ENCODE assay signal across 23 cellular contexts in genomic region chr2:212441141-212441540, GRCh38.
A peak's percentile ranks its signal among the peaks of the same experiment; 100 is the strongest.
DNase-seq lines count a peak whose midpoint lies in the region; TF ChIP-seq lines count a peak whose summit lies in the region.
"Had no signal": no experiment of that assay in that cellular context is flagged by ENCODE, and none has a peak within 500 bp of the region (broad histone marks: within the 10 kb centered on the region; RNA-seq: fewer than 3 reads in every experiment).

No MANE protein-coding gene starts in this region.

- DNase-seq in NCI-H226 (peak; percentile 22), endodermal cell (no peak), trophoblast cell (peak; percentile 39 to 59), globus pallidus (ENCODE audit: low spot score) (no peak)
- DNase-seq in central memory CD4-positive, alpha-beta T cell, result no peak
- DNase-seq in stimulated activated CD4-positive, alpha-beta T cell treated with anti-CD3 and anti-CD28 coated beads, Interleukin-1b, Interleukin-23, amount 100 ng/mL, for 48 hours, result no peak
- DNase-seq: 8988T; ACHN; BE2C; C1 segment of cervical spinal cord; CD4-positive, alpha-beta memory T cell; CD4-positive, CD25-positive, alpha-beta regulatory T cell; CD8-positive, alpha-beta memory T cell; COR-L47; DMS 273 treated with DMSO at 0.1 percent for 48 hours; DMS153; DMS53; DMS79; DND-41; EL; GF-D8 had no signal

- no peak overlapping the region for H3K27ac Mint-ChIP-seq in endodermal cell
- H3K27ac Mint-ChIP-seq: CD14-positive monocyte; CD4-positive, alpha-beta memory T cell; CD4-positive, CD25-positive, alpha-beta regulatory T cell; CD8-positive, alpha-beta memory T cell had no signal

- no peaks in the 10 kb centered on the region for H3K79me1 ChIP-seq in trophoblast cell (ENCODE audit: low read length)

- H3K4me3 ChIP-seq in endodermal cell (ENCODE audit: low read length) (peak overlapping the region; percentile 37), trophoblast cell (ENCODE audit: low read depth, low read length) (no peak overlapping the region)
- H3K4me3 ChIP-seq: BLaER1 had no signal

- H3K9me3 ChIP-seq in endodermal cell (ENCODE audit: control insufficient read depth, low read length) (peaks cover 20% of the 10 kb centered on the region), trophoblast cell (ENCODE audit: insufficient read depth, low read depth, low read length) (peaks cover 2% of the 10 kb centered on the region)

- H4K91ac ChIP-seq in trophoblast cell (ENCODE audit: low read depth, low read length), result no peak overlapping the region

- no peak overlapping the region for H3K14ac ChIP-seq in trophoblast cell (ENCODE audit: low read length)

- no peak overlapping the region for H4K8ac ChIP-seq in trophoblast cell (ENCODE audit: low read depth, low read length)

- H3K9ac ChIP-seq in endodermal cell (ENCODE audit: extremely low read depth, low read length, poor library complexity, severe bottlenecking) (no peak overlapping the region), trophoblast cell (ENCODE audit: low read length) (no peak overlapping the region)
- H3K9ac ChIP-seq: BLaER1 had no signal

- H4K12ac ChIP-seq in trophoblast cell (ENCODE audit: low read depth, low read length), result no peak overlapping the region

- peaks cover 23% of the 10 kb centered on the region for H3K9me3 Mint-ChIP-seq in endodermal cell

- no peak overlapping the region for H3K18ac ChIP-seq in trophoblast cell (ENCODE audit: low read length)

- no peak overlapping the region for H3K23ac ChIP-seq in trophoblast cell (ENCODE audit: low read length)

- no peaks in the 10 kb centered on the region for H3K36me3 Mint-ChIP-seq in endodermal cell (ENCODE audit: low read depth)
- H3K36me3 Mint-ChIP-seq: CD14-positive monocyte; CD4-positive, alpha-beta memory T cell; CD4-positive, CD25-positive, alpha-beta regulatory T cell; CD8-positive, alpha-beta memory T cell had no signal

- H3K4me2 ChIP-seq in trophoblast cell (ENCODE audit: low read length), result no peak overlapping the region
- H3K4me2 ChIP-seq: BLaER1 had no signal

- no peaks in the 10 kb centered on the region for H3K27me3 Mint-ChIP-seq in endodermal cell (ENCODE audit: insufficient read depth)
- H3K27me3 Mint-ChIP-seq: CD4-positive, alpha-beta memory T cell; CD4-positive, CD25-positive, alpha-beta regulatory T cell; CD8-positive, alpha-beta memory T cell had no signal

- H3K4ac ChIP-seq in trophoblast cell (ENCODE audit: low read depth, low read length), result no peak overlapping the region

- H2AK5ac ChIP-seq in trophoblast cell (ENCODE audit: low read length), result no peak overlapping the region

- H3K36me3 ChIP-seq in endodermal cell (ENCODE audit: control insufficient read depth, insufficient read depth, low read length) (no peaks in the 10 kb centered on the region), trophoblast cell (ENCODE audit: control insufficient read depth in 1 of 2, insufficient read depth in 2 of 2, low read length in 2 of 2) (no peaks in the 10 kb centered on the region)
- H3K36me3 ChIP-seq: BE2C, BLaER1 had no signal

- H3K27me3 ChIP-seq in endodermal cell (ENCODE audit: control insufficient read depth, insufficient read depth, low read length, poor library complexity, severe bottlenecking), result no peaks in the 10 kb centered on the region
- H3K27me3 ChIP-seq in trophoblast cell (ENCODE audit: insufficient read depth, low read length), result no peaks in the 10 kb centered on the region
- H3K27me3 ChIP-seq: BE2C, BLaER1 had no signal

- H2BK12ac ChIP-seq in trophoblast cell (ENCODE audit: low read length), result no peak overlapping the region

- no peak overlapping the region for H2BK120ac ChIP-seq in trophoblast cell (ENCODE audit: insufficient read depth, low read length, poor library complexity)

- H3K4me1 Mint-ChIP-seq in endodermal cell, result no peaks in the 10 kb centered on the region
- H3K4me1 Mint-ChIP-seq: CD14-positive monocyte; CD4-positive, alpha-beta memory T cell; CD4-positive, CD25-positive, alpha-beta regulatory T cell; CD8-positive, alpha-beta memory T cell had no signal

- H3K4me3 Mint-ChIP-seq in endodermal cell, result no peak overlapping the region
- H3K4me3 Mint-ChIP-seq: CD14-positive monocyte; CD4-positive, alpha-beta memory T cell; CD4-positive, CD25-positive, alpha-beta regulatory T cell; CD8-positive, alpha-beta memory T cell had no signal

- no peak overlapping the region for H3K27ac ChIP-seq in endodermal cell (ENCODE audit: low read depth, low read length)
- no peak overlapping the region for H3K27ac ChIP-seq in trophoblast cell (ENCODE audit: low read depth, low read length)
- H3K27ac ChIP-seq: BLaER1 had no signal

- 77% methylated on average over 1 of the region's 1 CpG; no CpG with 5 or more reads in 1 of the 2 experiments for WGBS in endodermal cell (ENCODE audit: insufficient coverage in 1 of 2, insufficient read length in 1 of 2), 2 experiments
- no CpG with 5 or more reads among the region's 1 CpG for WGBS in trophoblast cell (ENCODE audit: extremely low coverage, insufficient coverage, insufficient read length)

- no peak overlapping the region for H2BK5ac ChIP-seq in trophoblast cell (ENCODE audit: low read depth, low read length, poor library complexity)

- no peaks in the 10 kb centered on the region for H3K79me2 ChIP-seq in trophoblast cell (ENCODE audit: control insufficient read depth, insufficient read depth, low read length, poor library complexity)

- H3K4me1 ChIP-seq in endodermal cell (ENCODE audit: control insufficient read depth, insufficient read depth, low read length) (no peaks in the 10 kb centered on the region), trophoblast cell (ENCODE audit: control insufficient read depth in 1 of 2, insufficient read depth in 2 of 2, low read length in 2 of 2) (no peaks in the 10 kb centered on the region)
- H3K4me1 ChIP-seq: BE2C, BLaER1 had no signal

- TF ChIP-seq CTCF in endodermal cell (conservative IDR thresholded peaks at IDR 0.05), result no peak

- H2AFZ ChIP-seq in trophoblast cell (ENCODE audit: insufficient read depth, low read length, poor library complexity), result no peak overlapping the region

Comparison
In these comparisons a context has a peak if more than half of its experiments do, and no peak if none do; other contexts are left out.
1. DNase-seq: peak in NCI-H226 (single experiment) and trophoblast cell (2 of 2); none in endodermal cell (single experiment), central memory CD4-positive, alpha-beta T cell (single experiment), stimulated activated CD4-positive, alpha-beta T cell treated with anti-CD3 and anti-CD28 coated beads, Interleukin-1b, Interleukin-23, amount 100 ng/mL, for 48 hours (single experiment) and globus pallidus (single experiment).